Comparison of ENCODE assay signal across 8 cellular contexts in the genomic region with DNA sequence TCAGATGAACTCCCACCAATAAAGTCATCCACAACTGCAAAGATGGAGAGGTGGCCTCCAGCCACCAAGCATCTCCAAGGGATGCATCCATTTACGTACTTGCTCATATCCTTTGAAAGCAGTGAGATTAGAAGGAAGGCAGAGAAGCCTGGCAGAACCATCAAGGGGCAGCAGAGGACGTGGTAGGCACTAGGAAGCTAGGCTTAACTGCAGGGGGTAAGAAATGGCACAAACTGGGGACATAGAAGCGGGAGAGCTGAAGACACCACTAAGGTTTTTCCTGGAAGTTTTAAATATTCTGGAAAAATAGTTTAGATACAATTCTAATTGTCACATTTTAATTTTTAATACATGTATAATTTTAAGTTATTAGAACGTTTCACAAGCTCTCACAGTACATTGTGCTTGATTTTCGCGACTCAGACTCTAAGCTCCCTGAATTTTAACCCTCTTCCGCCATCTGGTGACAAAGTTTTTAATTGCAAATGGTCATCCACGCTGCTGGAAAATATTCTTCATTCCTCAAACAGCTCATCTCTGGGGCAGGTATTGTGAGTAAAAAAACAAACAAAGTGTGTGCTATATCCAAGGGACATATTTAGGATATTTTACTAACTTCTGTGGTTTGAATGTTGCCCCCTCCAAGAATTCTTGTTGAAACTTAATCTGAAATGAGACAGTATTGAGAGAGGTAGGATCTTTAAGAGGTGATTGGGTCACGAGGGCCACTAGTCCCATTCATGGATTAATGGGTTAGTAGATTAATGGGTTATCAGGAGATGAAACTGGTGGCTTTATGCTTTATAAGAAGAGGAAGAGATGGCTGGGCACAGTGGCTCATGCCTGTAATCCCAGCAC. TPM values are rescaled to one million over a fixed set of nuclear protein-coding genes. Genes with fewer than 3 reads are reported as not detected.
A peak's percentile ranks its signal among the peaks of the same experiment; 100 is the strongest.
DNase-seq lines count a peak whose midpoint lies in the region; ATAC-seq and TF ChIP-seq lines count a peak whose summit lies in the region.

No MANE protein-coding gene starts in this region.

- no peak for TF ChIP-seq POLR2A in body of pancreas (IDR thresholded peaks at IDR 0.05)

- peak in 6 of 7 experiments; percentile 54 to 75 (median 70) for TF ChIP-seq CTCF in body of pancreas (IDR thresholded peaks at IDR 0.05)

- no peak overlapping the region for H3K27ac ChIP-seq in body of pancreas

- no peaks in the 10 kb centered on the region for H3K9me3 ChIP-seq in body of pancreas

- no peak overlapping the region for H3K4me3 ChIP-seq in body of pancreas

- intact Hi-C loops in body of pancreas (cut with DNase I), result no loop called here

- no peaks in the 10 kb centered on the region for H3K27me3 ChIP-seq in body of pancreas

- DNase-seq in stimulated activated CD4-positive, alpha-beta T cell treated with anti-CD3 and anti-CD28 coated beads, Interleukin-12 subunit alpha, Interleukin-12 subunit beta, amount 100 ng/mL, for 4 hours, result peak; percentile 26
- DNase-seq in stimulated activated CD4-positive, alpha-beta T cell treated with anti-CD3 and anti-CD28 coated beads, Interleukin-4, amount 100 ng/mL, for 1 hour, result no peak
- DNase-seq in NCI-H1092 (lab: John Stamatoyannopoulos, UW) (peak; percentile 59), body of pancreas (peak; percentile 44 to 66 (median 55)), iPS-NIHi7 (ENCODE audit: extremely low spot score) (peak; percentile 45)
- DNase-seq in stimulated activated CD4-positive, alpha-beta T cell treated with anti-CD3 and anti-CD28 coated beads, Interleukin-1b, Interleukin-23, amount 100 ng/mL, for 24 hours (ENCODE audit: low read depth in 4 of 4, low spot score in 1 of 4), result peak in 3 of 4 experiments; percentile 38 to 56 (median 45)

- WGBS in body of pancreas, 2 donors, result 24% methylated on average over 9 of the region's 9 CpGs

- peaks cover 28% of the 10 kb centered on the region for H3K4me1 ChIP-seq in body of pancreas

- no peaks in the 10 kb centered on the region for H3K36me3 ChIP-seq in body of pancreas (replicated peaks in 1 of 2; ENCODE audit: insufficient read depth in 1 of 2, low read depth in 2 of 2)

- ATAC-seq in SK-N-SH treated with all-trans-retinoic acid at 6 μM for 48 hours (peak; percentile 62), body of pancreas (peak; percentile 58), HG03135 (IDR thresholded peaks at IDR 0.05; ENCODE audit: unreplicated experiment) (no peak)

TF ChIP-seq in SK-N-SH treated with all-trans-retinoic acid at 6 μM for 48 hours, 23 proteins besides CTCF, POLR2A, EP300 and RAD21:
- TF ChIP-seq TSHZ2 (CRISPR knock-in tag; IDR thresholded peaks at IDR 0.05) (no peak), ESRRG (CRISPR knock-in tag; IDR thresholded peaks at IDR 0.05) (no peak), RARB (CRISPR knock-in tag; IDR thresholded peaks at IDR 0.05) (no peak)
- TF ChIP-seq, protein P1, sequence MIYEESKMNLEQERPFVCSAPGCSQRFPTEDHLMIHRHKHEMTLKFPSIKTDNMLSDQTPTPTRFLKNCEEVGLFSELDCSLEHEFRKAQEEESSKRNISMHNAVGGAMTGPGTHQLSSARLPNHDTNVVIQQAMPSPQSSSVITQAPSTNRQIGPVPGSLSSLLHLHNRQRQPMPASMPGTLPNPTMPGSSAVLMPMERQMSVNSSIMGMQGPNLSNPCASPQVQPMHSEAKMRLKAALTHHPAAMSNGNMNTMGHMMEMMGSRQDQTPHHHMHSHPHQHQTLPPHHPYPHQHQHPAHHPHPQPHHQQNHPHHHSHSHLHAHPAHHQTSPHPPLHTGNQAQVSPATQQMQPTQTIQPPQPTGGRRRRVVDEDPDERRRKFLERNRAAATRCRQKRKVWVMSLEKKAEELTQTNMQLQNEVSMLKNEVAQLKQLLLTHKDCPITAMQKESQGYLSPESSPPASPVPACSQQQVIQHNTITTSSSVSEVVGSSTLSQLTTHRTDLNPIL (CRISPR knock-in tag; IDR thresholded peaks at IDR 0.05; ENCODE audit: low read depth), result no peak

RNA-seq across cellular contexts. Expression of gene PSTPIP2, which starts 1.6 kb away (rescaled TPM):
- 1 to 10 TPM; 1.6 to 4.4 TPM for total RNA-seq in body of pancreas

RNA-seq across cellular contexts. Expression of gene ATP5F1A, which starts 24.4 kb away (rescaled TPM):
- total RNA-seq in body of pancreas, result 100 to 1,000 TPM; 177 to 305 TPM

RNA-seq across cellular contexts. Expression of gene HAUS1, which starts 30.5 kb away (rescaled TPM):
- total RNA-seq in body of pancreas, result 10 to 100 TPM in 1 of 2 donors, 1 to 10 TPM in 1; 6.0 to 13.2 TPM
